In genomic region chr7:54080971-54081370, GRCh38 we compare ENCODE assay signal across 21 cellular contexts.
DNase-seq lines count a peak whose midpoint lies in the region; FAIRE-seq and TF ChIP-seq lines count a peak whose summit lies in the region.
"Had no signal": no experiment of that assay in that cellular context is flagged by ENCODE, and none has a peak within 500 bp of the region (broad histone marks: within the 10 kb centered on the region; RNA-seq: fewer than 3 reads in every experiment).

No MANE protein-coding gene starts in this region.

- H3K14ac ChIP-seq in H1 (ENCODE audit: insufficient read length), result no peak overlapping the region
- H3K14ac ChIP-seq in trophoblast cell (ENCODE audit: low read length), result no peak overlapping the region

- CTCF ChIA-PET in H1 (lab: Charles Lee; ENCODE audit: partially characterized antibody), result interaction anchor here (0.6 kb wide), 1 partner anchor 126 kb away, joined by 3 read pairs; no protein-coding TSS in a partner anchor

- H3K4me3 Mint-ChIP-seq in nephron progenitor cell, result no peak overlapping the region
- H3K4me3 Mint-ChIP-seq: CD4-positive, alpha-beta T cell; HFFc6 had no signal

- no peaks in the 10 kb centered on the region for H4K20me1 ChIP-seq in H1 (replicated peaks in 1 of 2; ENCODE audit: control insufficient read depth in 1 of 2, insufficient read depth in 2 of 2, low read length in 2 of 2)

- no peaks in the 10 kb centered on the region for H3K79me1 ChIP-seq in H1 (ENCODE audit: low read depth, low read length)
- no peaks in the 10 kb centered on the region for H3K79me1 ChIP-seq in trophoblast cell (ENCODE audit: low read length)

- H3K4me1 Mint-ChIP-seq in nephron progenitor cell, result no peaks in the 10 kb centered on the region

- peak; percentile 3 for DNase-seq in OCI-M1 (lab: John Stamatoyannopoulos, UW)
- DNase-seq in H1 (ENCODE audit: low read depth in 1 of 2, low spot score in 2 of 2), result no peak
- DNase-seq in nephron progenitor cell, result no peak
- no peak for DNase-seq in trophoblast cell
- DNase-seq in activated CD4-positive, alpha-beta T cell treated with anti-CD3 and anti-CD28 coated beads for 4 hours, result no peak
- no peak for DNase-seq in cardiac septum (ENCODE audit: low spot score)
- no peak for DNase-seq in SHP77 (lab: John Stamatoyannopoulos, UW)
- no peak for DNase-seq in NCI-H69 (lab: John Stamatoyannopoulos, UW)
- DNase-seq: ACHN; Caco-2; CD4-positive, alpha-beta T cell; GM23248; H7; HFFc6; IMR-90 had no signal

- no peak for TF ChIP-seq RAD21 in H1 (IDR thresholded peaks at IDR 0.05 in 1 of 2, conservative IDR thresholded peaks at IDR 0.05 in 1 of 2; ENCODE audit: low read depth in 2 of 2, low read length in 2 of 2)

- H2AFZ ChIP-seq in H1 (ENCODE audit: low read length) (peak overlapping the region; percentile 67), trophoblast cell (ENCODE audit: insufficient read depth, low read length, poor library complexity) (peak overlapping the region; percentile 35)
- H2AFZ ChIP-seq: GM23248 had no signal

- no peak overlapping the region for H3K4me2 ChIP-seq in H1 (ENCODE audit: insufficient read depth in 1 of 2, low read depth in 2 of 2, low read length in 2 of 2)
- no peak overlapping the region for H3K4me2 ChIP-seq in trophoblast cell (ENCODE audit: low read length)

- H2BK12ac ChIP-seq in H1 (ENCODE audit: low read depth, low read length) (no peak overlapping the region), trophoblast cell (ENCODE audit: low read length) (no peak overlapping the region)

- H3K4me1 ChIP-seq in H1 (replicated peaks in 1 of 4; ENCODE audit: control insufficient read depth in 3 of 4, insufficient read depth in 4 of 4, low read length in 3 of 4) (no peaks in the 10 kb centered on the region), trophoblast cell (ENCODE audit: control insufficient read depth in 1 of 2, insufficient read depth in 2 of 2, low read length in 2 of 2) (peaks cover 0 to 5% of the 10 kb centered on the region in 2 experiments)
- H3K4me1 ChIP-seq: Caco-2 had no signal

- H4K8ac ChIP-seq in H1 (ENCODE audit: extremely low read depth, insufficient read depth, low read length), result no peak overlapping the region
- peak overlapping the region; percentile 16 for H4K8ac ChIP-seq in trophoblast cell (ENCODE audit: low read depth, low read length)

- H3K79me2 ChIP-seq in H1 (ENCODE audit: control insufficient read depth in 1 of 2, insufficient read depth in 2 of 2, low read length in 2 of 2) (no peaks in the 10 kb centered on the region), trophoblast cell (ENCODE audit: control insufficient read depth, insufficient read depth, low read length, poor library complexity) (no peaks in the 10 kb centered on the region)

- H3K9me3 ChIP-seq in H1 (ENCODE audit: insufficient read depth in 2 of 2, low read depth in 1 of 2, low read length in 1 of 2) (no peaks in the 10 kb centered on the region), trophoblast cell (ENCODE audit: insufficient read depth, low read depth, low read length) (no peaks in the 10 kb centered on the region)
- H3K9me3 ChIP-seq: Caco-2 had no signal

- H3K18ac ChIP-seq in H1 (ENCODE audit: extremely low read depth, low read length) (no peak overlapping the region), trophoblast cell (ENCODE audit: low read length) (no peak overlapping the region)

- FAIRE-seq in H1 (lab: Jason Lieb, UNC), result no peak
- FAIRE-seq: A204.1, D721Med, G401.6, GM12891, HTR-8/SVneo had no signal

- TF ChIP-seq CTCF in H1 (IDR thresholded peaks at IDR 0.05; ENCODE audit: control extremely low read depth in 1 of 3, insufficient read depth in 1 of 3, low read depth in 1 of 3, low read length in 3 of 3) (no peak), nephron progenitor cell (IDR thresholded peaks at IDR 0.05) (no peak)

- H2BK5ac ChIP-seq in H1 (ENCODE audit: low read depth, low read length), result no peak overlapping the region
- H2BK5ac ChIP-seq in trophoblast cell (ENCODE audit: low read depth, low read length, poor library complexity), result no peak overlapping the region

- H4K91ac ChIP-seq in H1 (replicated peaks; ENCODE audit: insufficient read length, low read length) (no peak overlapping the region), trophoblast cell (ENCODE audit: low read depth, low read length) (no peak overlapping the region)

- H3K9ac ChIP-seq in H1 (replicated peaks in 1 of 4; ENCODE audit: extremely low read depth in 1 of 4, low read depth in 3 of 4, low read length in 3 of 4), result no peak overlapping the region
- H3K9ac ChIP-seq in trophoblast cell (ENCODE audit: low read length), result no peak overlapping the region
- H3K9ac ChIP-seq: GM23248 had no signal

- no peak overlapping the region for H3K56ac ChIP-seq in H1 (replicated peaks; ENCODE audit: insufficient read length, low read depth, low read length)

- H2BK15ac ChIP-seq in H1 (ENCODE audit: low read length), result no peak overlapping the region

- H3K27ac Mint-ChIP-seq in nephron progenitor cell, result peak overlapping the region; percentile 84
- H3K27ac Mint-ChIP-seq: CD4-positive, alpha-beta T cell; HFFc6 had no signal

- no peak overlapping the region for H3K4ac ChIP-seq in H1 (replicated peaks; ENCODE audit: insufficient read length, low read depth, low read length)
- H3K4ac ChIP-seq in trophoblast cell (ENCODE audit: low read depth, low read length), result no peak overlapping the region

- H3K27ac ChIP-seq in H1 (ENCODE audit: low read depth, low read length) (no peak overlapping the region), trophoblast cell (ENCODE audit: low read depth, low read length) (peak overlapping the region; percentile 61)
- H3K27ac ChIP-seq: C4-2B, GM23248 had no signal

- no peak for TF ChIP-seq EP300 in H1 (IDR thresholded peaks at IDR 0.05; ENCODE audit: borderline replicate concordance in 1 of 2, low read depth in 2 of 2, low read length in 2 of 2)

- H4K5ac ChIP-seq in H1 (ENCODE audit: insufficient read length, low read depth, low read length), result no peak overlapping the region

- H3K36me3 ChIP-seq in H1 (ENCODE audit: control insufficient read depth in 2 of 4, insufficient read depth in 4 of 4, low read length in 3 of 4) (no peaks in the 10 kb centered on the region), trophoblast cell (ENCODE audit: control insufficient read depth in 1 of 2, insufficient read depth in 2 of 2, low read length in 2 of 2) (no peaks in the 10 kb centered on the region)

- H2BK120ac ChIP-seq in H1 (replicated peaks; ENCODE audit: low read depth, low read length), result no peak overlapping the region
- H2BK120ac ChIP-seq in trophoblast cell (ENCODE audit: insufficient read depth, low read length, poor library complexity), result peak overlapping the region; percentile 40

- WGBS in H1 (ENCODE audit: extremely low coverage in 1 of 2, insufficient coverage in 1 of 2, insufficient read length in 1 of 2, insufficient replicate concordance in 2 of 2, low coverage in 1 of 2, low lambda C conversion rate in 2 of 2, missing lambda C conversion rate in 1 of 2), 2 experiments, result 68% methylated on average over 4 of the region's 4 CpGs; no CpG with 5 or more reads in 1 of the 2 experiments
- no CpG with 5 or more reads among the region's 4 CpGs for WGBS in trophoblast cell (ENCODE audit: extremely low coverage, insufficient coverage, insufficient read length)

- no peaks in the 10 kb centered on the region for H3K9me3 Mint-ChIP-seq in nephron progenitor cell

- H2AK5ac ChIP-seq in H1 (ENCODE audit: low read depth, low read length), result no peak overlapping the region
- no peak overlapping the region for H2AK5ac ChIP-seq in trophoblast cell (ENCODE audit: low read length)

- no peak overlapping the region for H4K12ac ChIP-seq in trophoblast cell (ENCODE audit: low read depth, low read length)

- POLR2A ChIA-PET in H1 (lab: Charles Lee; ENCODE audit: partially characterized antibody), result no interaction called here

- no peaks in the 10 kb centered on the region for H3K27me3 Mint-ChIP-seq in nephron progenitor cell (ENCODE audit: low read depth, poor library complexity)
- H3K27me3 Mint-ChIP-seq: CD4-positive, alpha-beta T cell had no signal

- H3K4me3 ChIP-seq in H1 (ENCODE audit: extremely low read depth in 1 of 4, insufficient read depth in 2 of 4, low read depth in 3 of 4, low read length in 4 of 4) (no peak overlapping the region), trophoblast cell (ENCODE audit: low read depth, low read length) (no peak overlapping the region)
- H3K4me3 ChIP-seq: GM23248 had no signal

- no peaks in the 10 kb centered on the region for H3K23me2 ChIP-seq in H1 (ENCODE audit: low read depth, low read length)

- no peak for TF ChIP-seq POLR2A in H1 (IDR thresholded peaks at IDR 0.05; ENCODE audit: control extremely low read depth in 1 of 2, low read depth in 2 of 2, low read length in 2 of 2)

- H3K23ac ChIP-seq in H1 (ENCODE audit: insufficient read length) (no peak overlapping the region), trophoblast cell (ENCODE audit: low read length) (no peak overlapping the region)

- intact Hi-C loops in cardiac septum (cut with DNase I), result no loop called here

- no peaks in the 10 kb centered on the region for H3K36me3 Mint-ChIP-seq in nephron progenitor cell (ENCODE audit: low read depth)

- no peaks in the 10 kb centered on the region for H3K27me3 ChIP-seq in H1 (replicated peaks in 1 of 4; ENCODE audit: control insufficient read depth in 3 of 4, extremely low read depth in 1 of 4, insufficient read depth in 3 of 4, low read length in 3 of 4)
- no peaks in the 10 kb centered on the region for H3K27me3 ChIP-seq in trophoblast cell (ENCODE audit: insufficient read depth, low read length)

- no peak overlapping the region for H2BK20ac ChIP-seq in H1 (ENCODE audit: low read length)

TF ChIP-seq in H1, 55 proteins besides CTCF, POLR2A, EP300 and RAD21:
- TF ChIP-seq SP1 (IDR thresholded peaks at IDR 0.05; ENCODE audit: low read depth, low read length) (no peak), EZH2 (IDR thresholded peaks at IDR 0.05; ENCODE audit: low read depth, low read length, severe bottlenecking) (no peak), E2F6 (IDR thresholded peaks at IDR 0.05) (no peak), GTF2F1 (IDR thresholded peaks at IDR 0.05; ENCODE audit: borderline replicate concordance, low read depth, low read length) (no peak), SIN3A (conservative IDR thresholded peaks at IDR 0.05 in 1 of 2, IDR thresholded peaks at IDR 0.05 in 1 of 2; ENCODE audit: low read depth in 1 of 2, low read length in 2 of 2) (no peak), BRCA1 (IDR thresholded peaks at IDR 0.05; ENCODE audit: low read depth, low read length) (no peak), SIX5 (IDR thresholded peaks at IDR 0.05; ENCODE audit: low read depth, low read length) (no peak)
